In the genomic region with DNA sequence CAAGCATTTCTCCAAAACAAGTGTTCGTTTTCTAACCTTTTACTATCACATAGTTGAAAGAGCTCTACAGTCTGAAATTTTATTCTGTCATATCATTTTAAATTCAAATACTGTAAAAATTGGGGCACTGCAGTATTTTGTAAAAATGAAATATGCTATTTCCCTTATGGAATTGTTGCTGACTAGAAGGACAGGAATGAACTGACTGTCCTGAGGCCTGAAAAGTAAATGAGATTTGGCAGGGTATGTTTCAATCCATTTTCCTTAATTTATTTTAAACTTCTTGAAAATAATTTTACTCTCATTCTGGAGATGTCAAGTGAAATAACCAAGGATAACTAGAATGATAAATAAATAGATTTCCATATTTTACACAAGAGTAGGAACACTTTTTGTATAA, we compare ENCODE assay signal across 23 cellular contexts. TPM values are rescaled to one million over a fixed set of nuclear protein-coding genes. Genes with fewer than 3 reads are reported as not detected.
DNase-seq lines count a peak whose midpoint lies in the region; ATAC-seq and TF ChIP-seq lines count a peak whose summit lies in the region.
"Had no signal": no experiment of that assay in that cellular context is flagged by ENCODE, and none has a peak within 500 bp of the region (broad histone marks: within the 10 kb centered on the region; RNA-seq: fewer than 3 reads in every experiment).

No MANE protein-coding gene starts in this region.

- H3K9me3 Mint-ChIP-seq in neural progenitor cell = no peaks in the 10 kb centered on the region
- H3K9me3 Mint-ChIP-seq: CD4-positive, alpha-beta T cell; CD8-positive, alpha-beta T cell had no signal

- H3K4me2 ChIP-seq in neural progenitor cell = no peak overlapping the region
- H3K4me2 ChIP-seq: BLaER1 had no signal

- peaks cover 15% of the 10 kb centered on the region for H3K4me1 Mint-ChIP-seq in neural progenitor cell

- H3K4me3 ChIP-seq in adipocyte (ENCODE audit: low read length) = no peak overlapping the region
- H3K4me3 ChIP-seq in mucosa of descending colon = peak overlapping the region; percentile 11
- H3K4me3 ChIP-seq in neural progenitor cell = no peak overlapping the region
- H3K4me3 ChIP-seq: BLaER1, GM12878 had no signal

- H2AFZ ChIP-seq in neural progenitor cell (replicated peaks) = no peak overlapping the region

- TF ChIP-seq CTCF in mucosa of descending colon (IDR thresholded peaks at IDR 0.05) = no peak
- no peak for TF ChIP-seq CTCF in neural progenitor cell (IDR thresholded peaks at IDR 0.05)

- peaks cover 13% of the 10 kb centered on the region for H3F3A ChIP-seq in neural progenitor cell (ENCODE audit: low read depth)

- H3K79me2 ChIP-seq in neural progenitor cell (ENCODE audit: low read depth) = no peaks in the 10 kb centered on the region

- H3K27ac Mint-ChIP-seq in neural progenitor cell = no peak overlapping the region
- H3K27ac Mint-ChIP-seq: CD4-positive, alpha-beta T cell; CD8-positive, alpha-beta T cell had no signal

- no peaks in the 10 kb centered on the region for H3K9me3 ChIP-seq in adipocyte (ENCODE audit: control insufficient read depth, low read length)
- H3K9me3 ChIP-seq in mucosa of descending colon = no peaks in the 10 kb centered on the region
- H3K9me3 ChIP-seq in neural progenitor cell (ENCODE audit: low read depth) = no peaks in the 10 kb centered on the region
- H3K9me3 ChIP-seq: BE2C had no signal

- H3K27me3 ChIP-seq in adipocyte (replicated peaks; ENCODE audit: control insufficient read depth, insufficient read depth, low read length) (no peaks in the 10 kb centered on the region), neural progenitor cell (no peaks in the 10 kb centered on the region)
- H3K27me3 ChIP-seq: BE2C, BLaER1 had no signal

- H4K20me1 ChIP-seq in neural progenitor cell (ENCODE audit: low read depth) = no peaks in the 10 kb centered on the region
- H4K20me1 ChIP-seq: BLaER1 had no signal

- no peaks in the 10 kb centered on the region for H3K36me3 Mint-ChIP-seq in neural progenitor cell
- H3K36me3 Mint-ChIP-seq: CD8-positive, alpha-beta T cell had no signal

- H3K4me1 ChIP-seq in adipocyte (ENCODE audit: control insufficient read depth, insufficient read depth, low read length) (peaks cover 29% of the 10 kb centered on the region), mucosa of descending colon (ENCODE audit: low read depth) (peaks cover 3% of the 10 kb centered on the region), neural progenitor cell (peaks cover 24% of the 10 kb centered on the region)
- H3K4me1 ChIP-seq: BE2C, BLaER1 had no signal

- ATAC-seq in SK-N-SH treated with all-trans-retinoic acid at 6 μM for 48 hours (peak; percentile 73), mucosa of descending colon (no peak), GM19324 (IDR thresholded peaks at IDR 0.05; ENCODE audit: low FRiP score, unreplicated experiment) (no peak)
- ATAC-seq: CD8-positive, alpha-beta T cell; GM12878 had no signal

- DNase-seq in adipocyte (ENCODE audit: low read depth) = no peak
- DNase-seq in mucosa of descending colon = no peak
- DNase-seq in C1 segment of cervical spinal cord (lab: John Stamatoyannopoulos, UW) = no peak
- no peak for DNase-seq in cardiac septum (ENCODE audit: low spot score)
- no peak for DNase-seq in neural progenitor cell (ENCODE audit: low spot score)
- DNase-seq: 8988T; ACHN; BE2C; CD4-positive, alpha-beta T cell; CD8-positive, alpha-beta T cell; COR-L47; DMS 273 treated with DMSO at 0.1 percent for 48 hours; DMS153; DMS53; DMS79; DND-41; EL; GDM1 had no signal

- peaks cover 5% of the 10 kb centered on the region for H3K27me3 Mint-ChIP-seq in neural progenitor cell (ENCODE audit: insufficient read depth, low read depth)
- H3K27me3 Mint-ChIP-seq: CD4-positive, alpha-beta T cell had no signal

- H3K9ac ChIP-seq in adipocyte (ENCODE audit: low read length) (peak overlapping the region; percentile 15), neural progenitor cell (no peak overlapping the region)
- H3K9ac ChIP-seq: BLaER1 had no signal

- H3K27ac ChIP-seq in neural progenitor cell = no peak overlapping the region
- H3K27ac ChIP-seq: BLaER1, C4-2B had no signal

- no peak overlapping the region for H3K4me3 Mint-ChIP-seq in neural progenitor cell
- H3K4me3 Mint-ChIP-seq: CD4-positive, alpha-beta T cell; CD8-positive, alpha-beta T cell had no signal

- intact Hi-C loops in mucosa of descending colon (cut with DNase I, micrococcal nuclease) (no loop called here), cardiac septum (cut with DNase I) (no loop called here)

- H3K36me3 ChIP-seq in adipocyte (ENCODE audit: control insufficient read depth, insufficient read depth, low read length, severe bottlenecking) (no peaks in the 10 kb centered on the region), mucosa of descending colon (ENCODE audit: low read depth) (no peaks in the 10 kb centered on the region), neural progenitor cell (no peaks in the 10 kb centered on the region)
- H3K36me3 ChIP-seq: BE2C, BLaER1 had no signal

TF ChIP-seq in SK-N-SH treated with all-trans-retinoic acid at 6 μM for 48 hours, 23 proteins besides CTCF, POLR2A, EP300 and RAD21:
- TF ChIP-seq GLIS3 (CRISPR knock-in tag; IDR thresholded peaks at IDR 0.05) (no peak), PATZ1 (CRISPR knock-in tag; IDR thresholded peaks at IDR 0.05; ENCODE audit: borderline replicate concordance) (no peak), TCF4 (CRISPR knock-in tag; IDR thresholded peaks at IDR 0.05; ENCODE audit: borderline replicate concordance) (no peak), POU6F1 (CRISPR knock-in tag; IDR thresholded peaks at IDR 0.05; ENCODE audit: borderline replicate concordance, low read depth) (no peak)
- TF ChIP-seq, protein P1, sequence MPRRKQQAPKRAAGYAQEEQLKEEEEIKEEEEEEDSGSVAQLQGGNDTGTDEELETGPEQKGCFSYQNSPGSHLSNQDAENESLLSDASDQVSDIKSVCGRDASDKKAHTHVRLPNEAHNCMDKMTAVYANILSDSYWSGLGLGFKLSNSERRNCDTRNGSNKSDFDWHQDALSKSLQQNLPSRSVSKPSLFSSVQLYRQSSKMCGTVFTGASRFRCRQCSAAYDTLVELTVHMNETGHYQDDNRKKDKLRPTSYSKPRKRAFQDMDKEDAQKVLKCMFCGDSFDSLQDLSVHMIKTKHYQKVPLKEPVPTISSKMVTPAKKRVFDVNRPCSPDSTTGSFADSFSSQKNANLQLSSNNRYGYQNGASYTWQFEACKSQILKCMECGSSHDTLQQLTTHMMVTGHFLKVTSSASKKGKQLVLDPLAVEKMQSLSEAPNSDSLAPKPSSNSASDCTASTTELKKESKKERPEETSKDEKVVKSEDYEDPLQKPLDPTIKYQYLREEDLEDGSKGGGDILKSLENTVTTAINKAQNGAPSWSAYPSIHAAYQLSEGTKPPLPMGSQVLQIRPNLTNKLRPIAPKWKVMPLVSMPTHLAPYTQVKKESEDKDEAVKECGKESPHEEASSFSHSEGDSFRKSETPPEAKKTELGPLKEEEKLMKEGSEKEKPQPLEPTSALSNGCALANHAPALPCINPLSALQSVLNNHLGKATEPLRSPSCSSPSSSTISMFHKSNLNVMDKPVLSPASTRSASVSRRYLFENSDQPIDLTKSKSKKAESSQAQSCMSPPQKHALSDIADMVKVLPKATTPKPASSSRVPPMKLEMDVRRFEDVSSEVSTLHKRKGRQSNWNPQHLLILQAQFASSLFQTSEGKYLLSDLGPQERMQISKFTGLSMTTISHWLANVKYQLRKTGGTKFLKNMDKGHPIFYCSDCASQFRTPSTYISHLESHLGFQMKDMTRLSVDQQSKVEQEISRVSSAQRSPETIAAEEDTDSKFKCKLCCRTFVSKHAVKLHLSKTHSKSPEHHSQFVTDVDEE (CRISPR knock-in tag; IDR thresholded peaks at IDR 0.05) = no peak

RNA-seq across cellular contexts. Expression of gene PNRC1, which starts 11.9 kb away (rescaled TPM):
- total RNA-seq in mucosa of descending colon = 100 to 1,000 TPM in 2 of 3 donors, 10 to 100 TPM in 1; 99.9 to 261 (median 102) TPM
- total RNA-seq in cardiac septum = 211 TPM
- 140 and 236 TPM in 2 replicates for total RNA-seq in neural progenitor cell (ENCODE audit: low replicate concordance)

RNA-seq across cellular contexts. Expression of gene SRSF12, which starts 49.2 kb away (rescaled TPM):
- total RNA-seq in mucosa of descending colon (under 1 TPM in 2 of 3 donors, not detected in 1; 0.12 to 0.51 TPM), cardiac septum (0.40 TPM), neural progenitor cell (ENCODE audit: low replicate concordance) (19.2 and 23.2 TPM in 2 replicates)
- total RNA-seq: CD4-positive, alpha-beta T cell; CD8-positive, alpha-beta T cell; GM12878 had no signal

Comparison
In these comparisons a context has a peak if more than half of its experiments do, and no peak if none do; other contexts are left out.
1. RNA of gene SRSF12, which starts 49.2 kb away (total RNA-seq): 19.2 to 23.2 TPM in neural progenitor cell; 0.40 TPM in cardiac septum (single experiment) and 0.12 to 0.51 TPM in mucosa of descending colon; every median in the first group is over 10 times any median in the second.